Comparison of ENCODE assay signal across 20 cellular contexts in genomic region chr3:45125550-45126026, GRCh38. TPM values are rescaled to one million over a fixed set of nuclear protein-coding genes. Genes with fewer than 3 reads are reported as not detected.
DNase-seq lines count a peak whose midpoint lies in the region; ATAC-seq, FAIRE-seq and TF ChIP-seq lines count a peak whose summit lies in the region.
"Had no signal": no experiment of that assay in that cellular context is flagged by ENCODE, and none has a peak within 500 bp of the region (broad histone marks: within the 10 kb centered on the region; RNA-seq: fewer than 3 reads in every experiment).

No MANE protein-coding gene starts in this region.

- H3K4me3 ChIP-seq in left lung (no peak overlapping the region), thyroid gland (replicated peaks in 1 of 3) (no peak overlapping the region)
- H3K4me3 ChIP-seq: right lobe of liver, tibial nerve had no signal

- WGBS in thyroid gland, 2 donors, result 38 to 58% methylated on average over 2 of the region's 2 CpGs

- peaks cover 22% of the 10 kb centered on the region for H3K27me3 Mint-ChIP-seq in activated CD8-positive, alpha-beta T cell treated with anti-CD3 and anti-CD28 coated beads, Interleukin-2, amount 10 ng/mL, durations not matched to agents 7 days and 5 days (ENCODE audit: low read depth)
- H3K27me3 Mint-ChIP-seq in activated CD8-positive, alpha-beta T cell treated with anti-CD3 and anti-CD28 coated beads for 36 hours, result peaks cover 9% of the 10 kb centered on the region
- peaks cover 60% of the 10 kb centered on the region for H3K27me3 Mint-ChIP-seq in central memory CD8-positive, alpha-beta T cell

- H3K27ac ChIP-seq in left lung (no peak overlapping the region), thyroid gland (no peak overlapping the region)
- H3K27ac ChIP-seq: right lobe of liver had no signal

- H3K36me3 Mint-ChIP-seq in activated CD8-positive, alpha-beta T cell treated with anti-CD3 and anti-CD28 coated beads, Interleukin-2, amount 10 ng/mL, durations not matched to agents 7 days and 5 days (ENCODE audit: low read depth), result peaks cover 25% of the 10 kb centered on the region
- H3K36me3 Mint-ChIP-seq in activated CD8-positive, alpha-beta T cell treated with anti-CD3 and anti-CD28 coated beads for 36 hours (ENCODE audit: low read depth), result no peaks in the 10 kb centered on the region
- no peaks in the 10 kb centered on the region for H3K36me3 Mint-ChIP-seq in central memory CD8-positive, alpha-beta T cell (ENCODE audit: insufficient read depth)
- H3K36me3 Mint-ChIP-seq: brain had no signal

- H3K36me3 ChIP-seq in left lung, result peaks cover 0 to 3% of the 10 kb centered on the region in 2 donors
- no peaks in the 10 kb centered on the region for H3K36me3 ChIP-seq in thyroid gland
- H3K36me3 ChIP-seq: right lobe of liver, tibial nerve had no signal

- no peak for ATAC-seq in activated CD8-positive, alpha-beta T cell treated with anti-CD3 and anti-CD28 coated beads, Interleukin-2, amount 10 ng/mL, durations not matched to agents 7 days and 5 days
- ATAC-seq in activated CD8-positive, alpha-beta T cell treated with anti-CD3 and anti-CD28 coated beads for 36 hours, result no peak
- ATAC-seq in central memory CD8-positive, alpha-beta T cell (replicated peaks; ENCODE audit: extremely low read depth, poor library complexity, severe bottlenecking), result no peak
- peak; percentile 93 for ATAC-seq in left lung
- ATAC-seq: right lobe of liver had no signal

- H3K27me3 ChIP-seq in left lung (no peaks in the 10 kb centered on the region), thyroid gland (no peaks in the 10 kb centered on the region)
- H3K27me3 ChIP-seq: right lobe of liver, tibial nerve had no signal

- intact Hi-C loops in activated CD8-positive, alpha-beta T cell treated with anti-CD3 and anti-CD28 coated beads for 36 hours (cut with micrococcal nuclease), result no loop called here
- intact Hi-C loops in left lung (cut with DNase I), result no loop called here
- intact Hi-C loops in thyroid gland (cut with DNase I), result no loop called here

- TF ChIP-seq POLR2A in thyroid gland (IDR thresholded peaks at IDR 0.05), result no peak

- H3K4me3 Mint-ChIP-seq in activated CD8-positive, alpha-beta T cell treated with anti-CD3 and anti-CD28 coated beads, Interleukin-2, amount 10 ng/mL, durations not matched to agents 7 days and 5 days, result no peak overlapping the region
- no peak overlapping the region for H3K4me3 Mint-ChIP-seq in activated CD8-positive, alpha-beta T cell treated with anti-CD3 and anti-CD28 coated beads for 36 hours
- H3K4me3 Mint-ChIP-seq in central memory CD8-positive, alpha-beta T cell, result no peak overlapping the region
- H3K4me3 Mint-ChIP-seq: brain had no signal

- H3K9me3 ChIP-seq in left lung (no peaks in the 10 kb centered on the region), thyroid gland (no peaks in the 10 kb centered on the region)
- H3K9me3 ChIP-seq: right lobe of liver, tibial nerve had no signal

- no peaks in the 10 kb centered on the region for H3K9me3 Mint-ChIP-seq in activated CD8-positive, alpha-beta T cell treated with anti-CD3 and anti-CD28 coated beads, Interleukin-2, amount 10 ng/mL, durations not matched to agents 7 days and 5 days (ENCODE audit: insufficient read depth)
- H3K9me3 Mint-ChIP-seq in activated CD8-positive, alpha-beta T cell treated with anti-CD3 and anti-CD28 coated beads for 36 hours, result no peaks in the 10 kb centered on the region
- no peaks in the 10 kb centered on the region for H3K9me3 Mint-ChIP-seq in central memory CD8-positive, alpha-beta T cell
- H3K9me3 Mint-ChIP-seq: brain had no signal

- H3K27ac Mint-ChIP-seq in activated CD8-positive, alpha-beta T cell treated with anti-CD3 and anti-CD28 coated beads, Interleukin-2, amount 10 ng/mL, durations not matched to agents 7 days and 5 days, result peak overlapping the region; percentile 12
- no peak overlapping the region for H3K27ac Mint-ChIP-seq in activated CD8-positive, alpha-beta T cell treated with anti-CD3 and anti-CD28 coated beads for 36 hours
- H3K27ac Mint-ChIP-seq in central memory CD8-positive, alpha-beta T cell (ENCODE audit: low read depth), result peak overlapping the region; percentile 26

- TF ChIP-seq CTCF in activated CD8-positive, alpha-beta T cell treated with anti-CD3 and anti-CD28 coated beads for 36 hours (IDR thresholded peaks at IDR 0.05), result no peak
- no peak for TF ChIP-seq CTCF in left lung (IDR thresholded peaks at IDR 0.05)
- TF ChIP-seq CTCF in thyroid gland (IDR thresholded peaks at IDR 0.05), result no peak

- CTCF ChIA-PET in activated CD8-positive, alpha-beta T cell treated with anti-CD3 and anti-CD28 coated beads, Interleukin-2, amount 10 ng/mL, durations not matched to agents 7 days and 5 days (lab: Charles Lee), result no interaction called here
- CTCF ChIA-PET in activated CD8-positive, alpha-beta T cell treated with anti-CD3 and anti-CD28 coated beads for 36 hours (lab: Charles Lee), result no interaction called here

- H3K4me1 ChIP-seq in left lung (peaks cover 5 to 16% of the 10 kb centered on the region in 2 donors), thyroid gland (peaks cover 0 to 21% of the 10 kb centered on the region in 2 donors)
- H3K4me1 ChIP-seq: right lobe of liver, tibial nerve had no signal

- peaks cover 45% of the 10 kb centered on the region for H3K4me1 Mint-ChIP-seq in activated CD8-positive, alpha-beta T cell treated with anti-CD3 and anti-CD28 coated beads, Interleukin-2, amount 10 ng/mL, durations not matched to agents 7 days and 5 days (ENCODE audit: low read depth)
- H3K4me1 Mint-ChIP-seq in activated CD8-positive, alpha-beta T cell treated with anti-CD3 and anti-CD28 coated beads for 36 hours (ENCODE audit: low read depth), result peaks cover 6% of the 10 kb centered on the region
- H3K4me1 Mint-ChIP-seq in central memory CD8-positive, alpha-beta T cell, result peaks cover 6% of the 10 kb centered on the region

- no peak for FAIRE-seq in frontal cortex (lab: Jason Lieb, UNC)

- no peak for DNase-seq in activated CD8-positive, alpha-beta T cell treated with anti-CD3 and anti-CD28 coated beads, Interleukin-2, amount 10 ng/mL, durations not matched to agents 7 days and 5 days
- DNase-seq in activated CD8-positive, alpha-beta T cell treated with anti-CD3 and anti-CD28 coated beads for 36 hours, result no peak
- no peak for DNase-seq in central memory CD8-positive, alpha-beta T cell (ENCODE audit: low spot score in 2 of 2)
- DNase-seq in left lung (peak in 1 of 2 donors; percentile 80), thyroid gland (peak; percentile 72 to 74), T-helper 1 cell (no peak), NCI-H1930 (lab: John Stamatoyannopoulos, UW) (no peak), frontal cortex (ENCODE audit: low spot score in 2 of 2) (no peak)
- DNase-seq: activated naive CD4-positive, alpha-beta T cell treated with Interleukin-2 at 50 U/mL for 16 hours; effector memory CD4-positive, alpha-beta T cell; foreskin fibroblast; GOT3; mesendoderm; NCI-H2029; NCI-H748 treated with DMSO at 0.1 percent for 48 hours; right lobe of liver; stimulated activated CD4-positive, alpha-beta T cell treated with anti-CD3 and anti-CD28 coated beads, Interleukin-4, amount 100 ng/mL, for 1 hour; stimulated activated CD8-positive, alpha-beta memory T cell treated with anti-CD3 and anti-CD28 coated beads, Interleukin-4, amount 100 ng/mL, for 48 hours had no signal

- POLR2A ChIA-PET in activated CD8-positive, alpha-beta T cell treated with anti-CD3 and anti-CD28 coated beads, Interleukin-2, amount 10 ng/mL, durations not matched to agents 7 days and 5 days (lab: Charles Lee), result no interaction called here
- POLR2A ChIA-PET in activated CD8-positive, alpha-beta T cell treated with anti-CD3 and anti-CD28 coated beads for 36 hours (lab: Charles Lee), result no interaction called here

RNA-seq across cellular contexts. Expression of gene CDCP1, which starts 20.6 kb away (rescaled TPM):
- 10 to 100 TPM; 16.4 to 17.7 TPM for total RNA-seq in activated CD8-positive, alpha-beta T cell treated with anti-CD3 and anti-CD28 coated beads, Interleukin-2, amount 10 ng/mL, durations not matched to agents 7 days and 5 days
- total RNA-seq in activated CD8-positive, alpha-beta T cell treated with anti-CD3 and anti-CD28 coated beads for 36 hours, result under 1 TPM; 0.32 to 0.36 TPM
- total RNA-seq in left lung, result 10 to 100 TPM; 24.3 to 31.4 TPM
- total RNA-seq in thyroid gland, result 10 to 100 TPM; 14.7 to 35.9 (median 24.2) TPM
- 0.41 TPM for total RNA-seq in frontal cortex

Comparison
In these comparisons a context has a peak if more than half of its experiments do, and no peak if none do; other contexts are left out.
1. RNA of gene CDCP1, which starts 20.6 kb away (total RNA-seq): 24.3 to 31.4 TPM in left lung, 14.7 to 35.9 TPM in thyroid gland and 16.4 to 17.7 TPM in activated CD8-positive, alpha-beta T cell treated with anti-CD3 and anti-CD28 coated beads, Interleukin-2, amount 10 ng/mL, durations not matched to agents 7 days and 5 days; 0.41 TPM in frontal cortex (single experiment) and 0.32 to 0.36 TPM in activated CD8-positive, alpha-beta T cell treated with anti-CD3 and anti-CD28 coated beads for 36 hours; every median in the first group is over 10 times any median in the second.
2. DNase-seq: peak in thyroid gland (2 of 2); none in activated CD8-positive, alpha-beta T cell treated with anti-CD3 and anti-CD28 coated beads, Interleukin-2, amount 10 ng/mL, durations not matched to agents 7 days and 5 days (single experiment), activated CD8-positive, alpha-beta T cell treated with anti-CD3 and anti-CD28 coated beads for 36 hours (single experiment), central memory CD8-positive, alpha-beta T cell (0 of 2), T-helper 1 cell (0 of 5), NCI-H1930 (0 of 2) and frontal cortex (0 of 2).